ENCODE assay signal across 1 cellular context in the genomic region with DNA sequence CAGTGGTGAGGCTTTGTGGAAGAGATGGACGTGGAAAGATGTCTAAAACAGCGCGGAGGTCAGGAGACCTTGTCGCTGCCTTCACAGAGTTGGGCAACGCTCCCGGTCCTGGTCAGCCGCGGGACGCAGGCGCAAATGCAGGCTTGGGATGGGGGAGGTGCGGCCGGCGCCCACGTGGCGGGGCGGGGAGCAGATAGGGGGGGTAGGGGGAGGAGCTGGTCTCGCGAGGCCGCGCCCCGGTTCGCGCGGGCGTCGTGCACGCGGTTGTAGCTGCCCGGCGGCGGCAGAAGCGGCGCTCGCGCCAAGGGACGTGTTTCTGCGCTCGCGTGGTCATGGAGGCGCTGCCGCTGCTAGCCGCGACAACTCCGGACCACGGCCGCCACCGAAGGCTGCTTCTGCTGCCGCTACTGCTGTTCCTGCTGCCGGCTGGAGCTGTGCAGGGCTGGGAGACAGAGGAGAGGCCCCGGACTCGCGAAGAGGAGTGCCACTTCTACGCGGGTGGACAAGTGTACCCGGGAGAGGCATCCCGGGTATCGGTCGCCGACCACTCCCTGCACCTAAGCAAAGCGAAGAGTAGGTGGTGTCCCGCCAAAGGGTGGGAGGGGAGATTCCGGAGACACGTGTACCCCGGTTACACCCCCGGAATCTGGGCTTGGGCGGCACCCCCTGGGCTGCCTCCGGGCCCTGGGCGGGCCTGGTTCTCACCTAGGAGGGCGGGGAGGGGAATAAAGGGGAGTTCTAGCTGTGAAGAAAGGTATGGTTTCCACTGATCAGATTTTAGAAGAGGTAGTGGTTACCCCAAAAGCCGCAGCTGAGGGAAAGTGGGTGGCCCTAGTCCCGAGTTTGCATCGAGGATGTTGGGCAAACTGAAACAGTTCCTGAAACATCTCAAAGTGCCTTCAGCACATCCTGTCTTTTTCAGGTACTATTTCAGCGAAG.
A peak's percentile ranks its signal among the peaks of the same experiment; 100 is the strongest.
TF ChIP-seq lines count a peak whose summit lies in the region.

A gene (plus strand): TSS at position 255 of the 939 bp plus-strand sequence. CDS start 78 bp downstream, at position 333.

TF ChIP-seq in WTC11, 78 proteins besides CTCF, POLR2A, EP300 and RAD21 (continued from another document):
- TF ChIP-seq, protein P1, sequence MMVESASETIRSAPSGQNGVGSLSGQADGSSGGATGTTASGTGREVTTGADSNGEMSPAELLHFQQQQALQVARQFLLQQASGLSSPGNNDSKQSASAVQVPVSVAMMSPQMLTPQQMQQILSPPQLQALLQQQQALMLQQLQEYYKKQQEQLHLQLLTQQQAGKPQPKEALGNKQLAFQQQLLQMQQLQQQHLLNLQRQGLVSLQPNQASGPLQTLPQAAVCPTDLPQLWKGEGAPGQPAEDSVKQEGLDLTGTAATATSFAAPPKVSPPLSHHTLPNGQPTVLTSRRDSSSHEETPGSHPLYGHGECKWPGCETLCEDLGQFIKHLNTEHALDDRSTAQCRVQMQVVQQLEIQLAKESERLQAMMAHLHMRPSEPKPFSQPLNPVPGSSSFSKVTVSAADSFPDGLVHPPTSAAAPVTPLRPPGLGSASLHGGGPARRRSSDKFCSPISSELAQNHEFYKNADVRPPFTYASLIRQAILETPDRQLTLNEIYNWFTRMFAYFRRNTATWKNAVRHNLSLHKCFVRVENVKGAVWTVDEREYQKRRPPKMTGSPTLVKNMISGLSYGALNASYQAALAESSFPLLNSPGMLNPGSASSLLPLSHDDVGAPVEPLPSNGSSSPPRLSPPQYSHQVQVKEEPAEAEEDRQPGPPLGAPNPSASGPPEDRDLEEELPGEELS (CRISPR knock-in tag; IDR thresholded peaks at IDR 0.05), result no peak
- TF ChIP-seq, protein P2, sequence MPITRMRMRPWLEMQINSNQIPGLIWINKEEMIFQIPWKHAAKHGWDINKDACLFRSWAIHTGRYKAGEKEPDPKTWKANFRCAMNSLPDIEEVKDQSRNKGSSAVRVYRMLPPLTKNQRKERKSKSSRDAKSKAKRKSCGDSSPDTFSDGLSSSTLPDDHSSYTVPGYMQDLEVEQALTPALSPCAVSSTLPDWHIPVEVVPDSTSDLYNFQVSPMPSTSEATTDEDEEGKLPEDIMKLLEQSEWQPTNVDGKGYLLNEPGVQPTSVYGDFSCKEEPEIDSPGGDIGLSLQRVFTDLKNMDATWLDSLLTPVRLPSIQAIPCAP (CRISPR knock-in tag; IDR thresholded peaks at IDR 0.05), result no peak
- no peak for TF ChIP-seq NFYB (CRISPR knock-in tag; conservative IDR thresholded peaks at IDR 0.05; ENCODE audit: low read depth)
- TF ChIP-seq ZNF671 (CRISPR knock-in tag; IDR thresholded peaks at IDR 0.05), result no peak
- TF ChIP-seq, protein P3, sequence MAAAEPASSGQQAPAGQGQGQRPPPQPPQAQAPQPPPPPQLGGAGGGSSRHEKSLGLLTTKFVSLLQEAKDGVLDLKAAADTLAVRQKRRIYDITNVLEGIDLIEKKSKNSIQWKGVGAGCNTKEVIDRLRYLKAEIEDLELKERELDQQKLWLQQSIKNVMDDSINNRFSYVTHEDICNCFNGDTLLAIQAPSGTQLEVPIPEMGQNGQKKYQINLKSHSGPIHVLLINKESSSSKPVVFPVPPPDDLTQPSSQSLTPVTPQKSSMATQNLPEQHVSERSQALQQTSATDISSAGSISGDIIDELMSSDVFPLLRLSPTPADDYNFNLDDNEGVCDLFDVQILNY (CRISPR knock-in tag; IDR thresholded peaks at IDR 0.05), result 0 out of 2 replicates have a peak, but pooled peaks have one; percentile 59
- no peak for TF ChIP-seq TCF7 (CRISPR knock-in tag; IDR thresholded peaks at IDR 0.05; ENCODE audit: low read depth)
- TF ChIP-seq, protein P4, sequence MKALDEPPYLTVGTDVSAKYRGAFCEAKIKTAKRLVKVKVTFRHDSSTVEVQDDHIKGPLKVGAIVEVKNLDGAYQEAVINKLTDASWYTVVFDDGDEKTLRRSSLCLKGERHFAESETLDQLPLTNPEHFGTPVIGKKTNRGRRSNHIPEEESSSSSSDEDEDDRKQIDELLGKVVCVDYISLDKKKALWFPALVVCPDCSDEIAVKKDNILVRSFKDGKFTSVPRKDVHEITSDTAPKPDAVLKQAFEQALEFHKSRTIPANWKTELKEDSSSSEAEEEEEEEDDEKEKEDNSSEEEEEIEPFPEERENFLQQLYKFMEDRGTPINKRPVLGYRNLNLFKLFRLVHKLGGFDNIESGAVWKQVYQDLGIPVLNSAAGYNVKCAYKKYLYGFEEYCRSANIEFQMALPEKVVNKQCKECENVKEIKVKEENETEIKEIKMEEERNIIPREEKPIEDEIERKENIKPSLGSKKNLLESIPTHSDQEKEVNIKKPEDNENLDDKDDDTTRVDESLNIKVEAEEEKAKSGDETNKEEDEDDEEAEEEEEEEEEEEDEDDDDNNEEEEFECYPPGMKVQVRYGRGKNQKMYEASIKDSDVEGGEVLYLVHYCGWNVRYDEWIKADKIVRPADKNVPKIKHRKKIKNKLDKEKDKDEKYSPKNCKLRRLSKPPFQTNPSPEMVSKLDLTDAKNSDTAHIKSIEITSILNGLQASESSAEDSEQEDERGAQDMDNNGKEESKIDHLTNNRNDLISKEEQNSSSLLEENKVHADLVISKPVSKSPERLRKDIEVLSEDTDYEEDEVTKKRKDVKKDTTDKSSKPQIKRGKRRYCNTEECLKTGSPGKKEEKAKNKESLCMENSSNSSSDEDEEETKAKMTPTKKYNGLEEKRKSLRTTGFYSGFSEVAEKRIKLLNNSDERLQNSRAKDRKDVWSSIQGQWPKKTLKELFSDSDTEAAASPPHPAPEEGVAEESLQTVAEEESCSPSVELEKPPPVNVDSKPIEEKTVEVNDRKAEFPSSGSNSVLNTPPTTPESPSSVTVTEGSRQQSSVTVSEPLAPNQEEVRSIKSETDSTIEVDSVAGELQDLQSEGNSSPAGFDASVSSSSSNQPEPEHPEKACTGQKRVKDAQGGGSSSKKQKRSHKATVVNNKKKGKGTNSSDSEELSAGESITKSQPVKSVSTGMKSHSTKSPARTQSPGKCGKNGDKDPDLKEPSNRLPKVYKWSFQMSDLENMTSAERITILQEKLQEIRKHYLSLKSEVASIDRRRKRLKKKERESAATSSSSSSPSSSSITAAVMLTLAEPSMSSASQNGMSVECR (CRISPR knock-in tag; IDR thresholded peaks at IDR 0.05; ENCODE audit: borderline replicate concordance), result 0 out of 2 replicates have a peak, but pooled peaks have one; percentile 64
- TF ChIP-seq FOXK1 (CRISPR knock-in tag; IDR thresholded peaks at IDR 0.05), result 0 out of 2 replicates have a peak, but pooled peaks have one; percentile 23
